Comparison of ENCODE assay signal across 21 cellular contexts in genomic region chr1:114316204-114316603, GRCh38.
DNase-seq lines count a peak whose midpoint lies in the region; ATAC-seq and TF ChIP-seq lines count a peak whose summit lies in the region.
"Had no signal": no experiment of that assay in that cellular context is flagged by ENCODE, and none has a peak within 500 bp of the region (broad histone marks: within the 10 kb centered on the region; RNA-seq: fewer than 3 reads in every experiment).

No MANE protein-coding gene starts in this region.

- H2BK120ac ChIP-seq in mesenchymal stem cell (ENCODE audit: low read depth, low read length), result no peak overlapping the region

- no peak for ATAC-seq in activated CD8-positive, alpha-beta T cell treated with anti-CD3 and anti-CD28 coated beads, Interleukin-2, amount 10 ng/mL, durations not matched to agents 7 days and 5 days
- ATAC-seq in activated CD8-positive, alpha-beta T cell treated with anti-CD3 and anti-CD28 coated beads for 36 hours, result no peak
- no peak for ATAC-seq in T-helper 17 cell
- ATAC-seq: CD8-positive, alpha-beta T cell; Right ventricle myocardium inferior had no signal

- H4K8ac ChIP-seq in mesenchymal stem cell (ENCODE audit: low read length), result no peak overlapping the region

- H3K27ac ChIP-seq in mesenchymal stem cell (ENCODE audit: low read length, poor library complexity, severe bottlenecking) (peak overlapping the region; percentile 57), suprapubic skin (no peak overlapping the region)
- H3K27ac ChIP-seq: SJSA1 had no signal

- no peak for TF ChIP-seq CTCF in activated CD8-positive, alpha-beta T cell treated with anti-CD3 and anti-CD28 coated beads for 36 hours (IDR thresholded peaks at IDR 0.05)
- TF ChIP-seq CTCF in mesothelial cell of epicardium (IDR thresholded peaks at IDR 0.05; ENCODE audit: unreplicated experiment), result no peak
- no peak for TF ChIP-seq CTCF in suprapubic skin (IDR thresholded peaks at IDR 0.05)

- no peak for TF ChIP-seq EP300 in suprapubic skin (IDR thresholded peaks at IDR 0.05)

- no peak for TF ChIP-seq POLR2A in suprapubic skin (IDR thresholded peaks at IDR 0.05)

- no peaks in the 10 kb centered on the region for H3K4me1 Mint-ChIP-seq in activated CD8-positive, alpha-beta T cell treated with anti-CD3 and anti-CD28 coated beads, Interleukin-2, amount 10 ng/mL, durations not matched to agents 7 days and 5 days (ENCODE audit: low read depth)
- H3K4me1 Mint-ChIP-seq in activated CD8-positive, alpha-beta T cell treated with anti-CD3 and anti-CD28 coated beads for 36 hours (ENCODE audit: low read depth), result no peaks in the 10 kb centered on the region
- H3K4me1 Mint-ChIP-seq in T-helper 17 cell (no peaks in the 10 kb centered on the region), mesothelial cell of epicardium (no peaks in the 10 kb centered on the region)

- WGBS in mesenchymal stem cell, result 100% methylated on average over 1 of the region's 3 CpGs
- WGBS in suprapubic skin, result 82% methylated on average over 3 of the region's 3 CpGs

- no peak overlapping the region for H2AFZ ChIP-seq in mesenchymal stem cell (ENCODE audit: low read depth, low read length)

- no peak overlapping the region for H2BK12ac ChIP-seq in mesenchymal stem cell (ENCODE audit: low read length in 2 of 2)

- H3K36me3 Mint-ChIP-seq in activated CD8-positive, alpha-beta T cell treated with anti-CD3 and anti-CD28 coated beads, Interleukin-2, amount 10 ng/mL, durations not matched to agents 7 days and 5 days (ENCODE audit: low read depth), result no peaks in the 10 kb centered on the region
- H3K36me3 Mint-ChIP-seq in activated CD8-positive, alpha-beta T cell treated with anti-CD3 and anti-CD28 coated beads for 36 hours (ENCODE audit: low read depth), result no peaks in the 10 kb centered on the region
- H3K36me3 Mint-ChIP-seq in T-helper 17 cell (ENCODE audit: low read depth) (no peaks in the 10 kb centered on the region), mesothelial cell of epicardium (no peaks in the 10 kb centered on the region)

- intact Hi-C loops in activated CD8-positive, alpha-beta T cell treated with anti-CD3 and anti-CD28 coated beads for 36 hours (cut with micrococcal nuclease), result no loop called here
- intact Hi-C loops in posterior vena cava (cut with DNase I), result no loop called here

- POLR2A ChIA-PET in activated CD8-positive, alpha-beta T cell treated with anti-CD3 and anti-CD28 coated beads, Interleukin-2, amount 10 ng/mL, durations not matched to agents 7 days and 5 days (lab: Charles Lee), result no interaction called here
- POLR2A ChIA-PET in activated CD8-positive, alpha-beta T cell treated with anti-CD3 and anti-CD28 coated beads for 36 hours (lab: Charles Lee), result no interaction called here

- no peak overlapping the region for H3K4me3 ChIP-seq in mesenchymal stem cell (ENCODE audit: insufficient read depth in 1 of 2, low read depth in 1 of 2, low read length in 2 of 2)
- no peak overlapping the region for H3K4me3 ChIP-seq in suprapubic skin
- H3K4me3 ChIP-seq: SJSA1 had no signal

- H2BK15ac ChIP-seq in mesenchymal stem cell (ENCODE audit: low read depth, poor library complexity, severe bottlenecking), result no peak overlapping the region

- H3K27ac Mint-ChIP-seq in activated CD8-positive, alpha-beta T cell treated with anti-CD3 and anti-CD28 coated beads, Interleukin-2, amount 10 ng/mL, durations not matched to agents 7 days and 5 days, result no peak overlapping the region
- no peak overlapping the region for H3K27ac Mint-ChIP-seq in activated CD8-positive, alpha-beta T cell treated with anti-CD3 and anti-CD28 coated beads for 36 hours
- H3K27ac Mint-ChIP-seq in T-helper 17 cell, result peak overlapping the region; percentile 1
- H3K27ac Mint-ChIP-seq in mesothelial cell of epicardium, result no peak overlapping the region
- H3K27ac Mint-ChIP-seq: CD8-positive, alpha-beta T cell had no signal

- H3K27me3 ChIP-seq in mesenchymal stem cell (ENCODE audit: control insufficient read depth in 1 of 2, insufficient read depth in 1 of 2, low read length in 2 of 2) (no peaks in the 10 kb centered on the region), suprapubic skin (no peaks in the 10 kb centered on the region)
- H3K27me3 ChIP-seq: SJSA1 had no signal

- H3K36me3 ChIP-seq in mesenchymal stem cell (ENCODE audit: control insufficient read depth in 1 of 2, insufficient read depth in 2 of 2, low read depth in 1 of 2, low read length in 2 of 2), result no peaks in the 10 kb centered on the region
- no peaks in the 10 kb centered on the region for H3K36me3 ChIP-seq in suprapubic skin
- H3K36me3 ChIP-seq: SJSA1 had no signal

- CTCF ChIA-PET in activated CD8-positive, alpha-beta T cell treated with anti-CD3 and anti-CD28 coated beads, Interleukin-2, amount 10 ng/mL, durations not matched to agents 7 days and 5 days (lab: Charles Lee), result interaction anchor here (0.7 to 1.6 kb wide), 3 partner anchors 16 to 34 kb away, joined by 3 to 6 read pairs (median 4); no protein-coding TSS in a partner anchor
- CTCF ChIA-PET in activated CD8-positive, alpha-beta T cell treated with anti-CD3 and anti-CD28 coated beads for 36 hours (lab: Charles Lee), result interaction anchor here (1.2 to 2.0 kb wide), 3 partner anchors 31 to 41 kb away, joined by 4 to 6 read pairs (median 5); no protein-coding TSS in a partner anchor

- no peak overlapping the region for H2BK5ac ChIP-seq in mesenchymal stem cell (ENCODE audit: low read depth, low read length, poor library complexity, severe bottlenecking)

- H3K27me3 Mint-ChIP-seq in activated CD8-positive, alpha-beta T cell treated with anti-CD3 and anti-CD28 coated beads, Interleukin-2, amount 10 ng/mL, durations not matched to agents 7 days and 5 days (ENCODE audit: low read depth), result no peaks in the 10 kb centered on the region
- H3K27me3 Mint-ChIP-seq in activated CD8-positive, alpha-beta T cell treated with anti-CD3 and anti-CD28 coated beads for 36 hours, result no peaks in the 10 kb centered on the region
- H3K27me3 Mint-ChIP-seq in T-helper 17 cell (peaks cover 6% of the 10 kb centered on the region), mesothelial cell of epicardium (ENCODE audit: low read depth) (no peaks in the 10 kb centered on the region)

- no peaks in the 10 kb centered on the region for H3K79me1 ChIP-seq in mesenchymal stem cell (replicated peaks; ENCODE audit: low read length, poor library complexity, severe bottlenecking)

- H3K18ac ChIP-seq in mesenchymal stem cell (ENCODE audit: low read depth in 1 of 2, low read length in 2 of 2), result no peak overlapping the region

- H3K14ac ChIP-seq in mesenchymal stem cell (ENCODE audit: low read length in 2 of 2), result no peak overlapping the region

- H3K4me1 ChIP-seq in mesenchymal stem cell (ENCODE audit: control insufficient read depth, insufficient read depth, low read depth, low read length), result peaks cover 9% of the 10 kb centered on the region
- no peaks in the 10 kb centered on the region for H3K4me1 ChIP-seq in suprapubic skin

- peak overlapping the region; percentile 72 for H2AK5ac ChIP-seq in mesenchymal stem cell (ENCODE audit: low read length, severe bottlenecking)

- H3K23ac ChIP-seq in mesenchymal stem cell (ENCODE audit: low read length in 2 of 2), result no peak overlapping the region

- no peak overlapping the region for H3K4me2 ChIP-seq in mesenchymal stem cell (ENCODE audit: low read length, poor library complexity, severe bottlenecking)

- no peak overlapping the region for H4K91ac ChIP-seq in mesenchymal stem cell (ENCODE audit: low read length)

- no peak overlapping the region for H3K4me3 Mint-ChIP-seq in activated CD8-positive, alpha-beta T cell treated with anti-CD3 and anti-CD28 coated beads, Interleukin-2, amount 10 ng/mL, durations not matched to agents 7 days and 5 days
- H3K4me3 Mint-ChIP-seq in activated CD8-positive, alpha-beta T cell treated with anti-CD3 and anti-CD28 coated beads for 36 hours, result no peak overlapping the region
- H3K4me3 Mint-ChIP-seq in T-helper 17 cell, result no peak overlapping the region
- no peak overlapping the region for H3K4me3 Mint-ChIP-seq in mesothelial cell of epicardium
- H3K4me3 Mint-ChIP-seq: CD8-positive, alpha-beta T cell had no signal

- H3K9ac ChIP-seq in mesenchymal stem cell (ENCODE audit: low read length), result peak overlapping the region; percentile 27

- no peaks in the 10 kb centered on the region for H3K9me3 ChIP-seq in T-helper 17 cell (ENCODE audit: control insufficient read depth, low read length, poor library complexity, severe bottlenecking)
- no peaks in the 10 kb centered on the region for H3K9me3 ChIP-seq in mesenchymal stem cell (ENCODE audit: control insufficient read depth, low read length)
- H3K9me3 ChIP-seq in suprapubic skin, result no peaks in the 10 kb centered on the region
- H3K9me3 ChIP-seq: SJSA1 had no signal

- no peaks in the 10 kb centered on the region for H3K9me3 Mint-ChIP-seq in activated CD8-positive, alpha-beta T cell treated with anti-CD3 and anti-CD28 coated beads, Interleukin-2, amount 10 ng/mL, durations not matched to agents 7 days and 5 days (ENCODE audit: insufficient read depth)
- H3K9me3 Mint-ChIP-seq in activated CD8-positive, alpha-beta T cell treated with anti-CD3 and anti-CD28 coated beads for 36 hours, result peaks cover 14% of the 10 kb centered on the region
- no peaks in the 10 kb centered on the region for H3K9me3 Mint-ChIP-seq in mesothelial cell of epicardium

- DNase-seq in activated CD8-positive, alpha-beta T cell treated with anti-CD3 and anti-CD28 coated beads, Interleukin-2, amount 10 ng/mL, durations not matched to agents 7 days and 5 days, result peak; percentile 16
- no peak for DNase-seq in activated CD8-positive, alpha-beta T cell treated with anti-CD3 and anti-CD28 coated beads for 36 hours
- DNase-seq in T-helper 17 cell (no peak), mesenchymal stem cell (no peak), midbrain (lab: John Stamatoyannopoulos, UW) (no peak), mesothelial cell of epicardium (ENCODE audit: low spot score in 2 of 2, unreplicated experiment in 2 of 2) (no peak), suprapubic skin (ENCODE audit: low spot score in 2 of 2) (no peak), posterior vena cava (ENCODE audit: low spot score) (no peak)
- DNase-seq: 8988T; C1 segment of cervical spinal cord; CD8-positive, alpha-beta T cell; DND-41; H7; KG1; NCI-H1092 treated with DMSO at 0.1 percent for 48 hours; NCI-H1436 treated with DMSO at 0.1 percent for 48 hours; NCI-H1930; NCI-H510A; NCI-H748 treated with DMSO at 0.1 percent for 48 hours had no signal

- no peak overlapping the region for H3K4ac ChIP-seq in mesenchymal stem cell (ENCODE audit: low read depth in 1 of 2, low read length in 2 of 2)
